Comparison of ENCODE assay signal across 8 cellular contexts in genomic region chr13:33543631-33544030, GRCh38.
DNase-seq lines count a peak whose midpoint lies in the region; ATAC-seq and TF ChIP-seq lines count a peak whose summit lies in the region.

No MANE protein-coding gene starts in this region.

- no peak overlapping the region for H2BK5ac ChIP-seq in trophoblast cell (ENCODE audit: low read depth, low read length, poor library complexity)

- H3K36me3 ChIP-seq in trophoblast cell (ENCODE audit: control insufficient read depth in 1 of 2, insufficient read depth in 2 of 2, low read length in 2 of 2): no peaks in the 10 kb centered on the region

- H3K27me3 Mint-ChIP-seq in endothelial cell (ENCODE audit: unreplicated experiment): peaks cover 14% of the 10 kb centered on the region

- no peaks in the 10 kb centered on the region for H3K36me3 Mint-ChIP-seq in endothelial cell (ENCODE audit: low read depth, unreplicated experiment)

- H3K79me1 ChIP-seq in trophoblast cell (ENCODE audit: low read length): peaks cover 8% of the 10 kb centered on the region

- no peak overlapping the region for H3K14ac ChIP-seq in trophoblast cell (ENCODE audit: low read length)

- H3K4ac ChIP-seq in trophoblast cell (ENCODE audit: low read depth, low read length): no peak overlapping the region

- no CpG with 5 or more reads among the region's 2 CpGs for WGBS in trophoblast cell (ENCODE audit: extremely low coverage, insufficient coverage, insufficient read length)
- WGBS in lower leg skin, 2 donors: 37 to 39% methylated on average over 2 of the region's 2 CpGs

- no peak for TF ChIP-seq POLR2A in lower leg skin (IDR thresholded peaks at IDR 0.05)

- peak overlapping the region; percentile 88 for H3K4me3 Mint-ChIP-seq in endothelial cell (ENCODE audit: unreplicated experiment)

- H3K9ac ChIP-seq in trophoblast cell (ENCODE audit: low read length): no peak overlapping the region

- H3K27ac Mint-ChIP-seq in endothelial cell (ENCODE audit: unreplicated experiment): peak overlapping the region; percentile 99

- no peak overlapping the region for H3K18ac ChIP-seq in trophoblast cell (ENCODE audit: low read length)

- intact Hi-C loops in lower leg skin (cut with DNase I; ENCODE audit: low total_unique reads): loop anchor here (5.0 kb wide), 1 partner anchor 956 kb away; the partner anchor contains the start of gene PDS5B

- no peak overlapping the region for H3K23ac ChIP-seq in trophoblast cell (ENCODE audit: low read length)

- no peak overlapping the region for H4K91ac ChIP-seq in trophoblast cell (ENCODE audit: low read depth, low read length)

- H4K8ac ChIP-seq in trophoblast cell (ENCODE audit: low read depth, low read length): no peak overlapping the region

- no peak overlapping the region for H2AFZ ChIP-seq in trophoblast cell (ENCODE audit: insufficient read depth, low read length, poor library complexity)

- no peaks in the 10 kb centered on the region for H3K27me3 ChIP-seq in trophoblast cell (ENCODE audit: insufficient read depth, low read length)

- H3K79me2 ChIP-seq in trophoblast cell (ENCODE audit: control insufficient read depth, insufficient read depth, low read length, poor library complexity): peaks cover 4% of the 10 kb centered on the region

- H3K9me3 ChIP-seq in trophoblast cell (ENCODE audit: insufficient read depth, low read depth, low read length): no peaks in the 10 kb centered on the region

- H4K12ac ChIP-seq in trophoblast cell (ENCODE audit: low read depth, low read length): no peak overlapping the region

- DNase-seq in SIG-M5 treated with dmso at 0.1 percent for 504 hours (lab: John Stamatoyannopoulos, UW; ENCODE audit: unreplicated experiment) (peak; percentile 18), SIG-M5 (lab: John Stamatoyannopoulos, UW) (no peak), RKO (ENCODE audit: low spot score) (peak; percentile 35), endothelial cell (ENCODE audit: low spot score) (no peak), trophoblast cell (no peak), KG1 (lab: John Stamatoyannopoulos, UW) (no peak), lower leg skin (ENCODE audit: low spot score in 2 of 2) (no peak)

- no peak for ATAC-seq in HG03439 (IDR thresholded peaks at IDR 0.05; ENCODE audit: unreplicated experiment)

- peaks cover 0 to 2% of the 10 kb centered on the region in 2 experiments for H3K4me1 ChIP-seq in trophoblast cell (ENCODE audit: control insufficient read depth in 1 of 2, insufficient read depth in 2 of 2, low read length in 2 of 2)

- peak overlapping the region; percentile 40 for H3K4me2 ChIP-seq in trophoblast cell (ENCODE audit: low read length)

- TF ChIP-seq CTCF in endothelial cell (IDR thresholded peaks at IDR 0.05; ENCODE audit: unreplicated experiment) (no peak), lower leg skin (IDR thresholded peaks at IDR 0.05) (no peak)

- peaks cover 31% of the 10 kb centered on the region for H3K4me1 Mint-ChIP-seq in endothelial cell (ENCODE audit: unreplicated experiment)

- H2BK12ac ChIP-seq in trophoblast cell (ENCODE audit: low read length): no peak overlapping the region

- H3K4me3 ChIP-seq in trophoblast cell (ENCODE audit: low read depth, low read length) (no peak overlapping the region), lower leg skin (ENCODE audit: low read depth, poor library complexity, severe bottlenecking) (no peak overlapping the region)

- no peak overlapping the region for H2BK120ac ChIP-seq in trophoblast cell (ENCODE audit: insufficient read depth, low read length, poor library complexity)

- no peaks in the 10 kb centered on the region for H3K9me3 Mint-ChIP-seq in endothelial cell (ENCODE audit: unreplicated experiment)

- no peak overlapping the region for H2AK5ac ChIP-seq in trophoblast cell (ENCODE audit: low read length)

- H3K27ac ChIP-seq in trophoblast cell (ENCODE audit: low read depth, low read length): peak overlapping the region; percentile 28

Comparison
In these comparisons a context has a peak if more than half of its experiments do, and no peak if none do; other contexts are left out.
1. DNase-seq: peak in SIG-M5 treated with dmso at 0.1 percent for 504 hours (single experiment) and RKO (single experiment); none in SIG-M5 (single experiment), endothelial cell (single experiment), trophoblast cell (0 of 2), KG1 (single experiment) and lower leg skin (0 of 2).